ENCODE assay signal across 23 cellular contexts in the genomic region with DNA sequence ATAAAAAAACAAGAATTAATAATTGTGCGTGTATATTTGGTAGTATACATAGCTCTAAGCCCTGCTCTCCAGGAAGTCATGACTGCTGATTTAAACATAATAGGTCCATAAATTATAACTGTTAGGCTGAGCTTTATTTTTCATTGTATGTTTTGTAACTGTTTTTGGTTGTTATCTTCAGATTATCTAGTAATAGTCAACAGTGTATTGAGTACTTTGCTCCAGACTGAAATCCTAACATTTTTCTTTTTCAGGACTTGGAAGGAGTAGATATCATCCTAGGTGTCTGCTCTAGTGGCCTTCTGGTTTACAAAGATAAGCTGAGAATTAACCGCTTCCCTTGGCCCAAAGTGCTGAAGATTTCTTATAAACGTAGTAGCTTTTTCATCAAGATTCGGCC.
"Had no signal": no experiment of that assay in that cellular context is flagged by ENCODE, and none has a peak within 500 bp of the region (broad histone marks: within the 10 kb centered on the region; RNA-seq: fewer than 3 reads in every experiment).

No MANE protein-coding gene starts in this region.

- ATAC-seq: activated T-helper 17 cell treated with anti-CD3 and anti-CD28 coated beads, Interleukin-2, amount 50 U/mL, for 72 hours; effector memory CD8-positive, alpha-beta T cell; gastroesophageal sphincter; left cardiac atrium had no signal

- H3K4me3 Mint-ChIP-seq: activated T-helper 17 cell treated with anti-CD3 and anti-CD28 coated beads, Interleukin-2, amount 50 U/mL, for 72 hours; effector memory CD8-positive, alpha-beta T cell; nephron progenitor cell; T-cell; T-helper 2 cell treated with Interferon-gamma antibody and Interleukin-4, amounts not matched to agents 5 μg/mL and 100 μg/mL, for 36 hours had no signal

- H3K4me3 ChIP-seq: colonic mucosa, dorsolateral prefrontal cortex, gastroesophageal sphincter, pancreas, psoas muscle, right atrium auricular region, spleen, thoracic aorta, upper lobe of left lung had no signal

- H3K36me3 ChIP-seq: colonic mucosa, pancreas had no signal

- DNase-seq: activated CD4-positive, alpha-beta T cell treated with anti-CD3 and anti-CD28 coated beads for 4 hours; activated CD4-positive, alpha-beta T cell treated with anti-CD3 and anti-CD28 coated beads, Interleukin-2, amount 50 U/mL, for 48 hours; activated CD4-positive, CD25-positive, alpha-beta regulatory T cell; amygdala; colonic mucosa; dorsolateral prefrontal cortex; effector memory CD8-positive, alpha-beta T cell; head of caudate nucleus; islet precursor cell; left cardiac atrium; nephron progenitor cell; pancreas; psoas muscle; spleen; stimulated activated CD4-positive, alpha-beta T cell treated with anti-CD3 and anti-CD28 coated beads, Interleukin-4, amount 100 ng/mL, for 24 hours; stimulated activated naive CD4-positive, alpha-beta T cell treated with Interleukin-2 at 50 U/mL for 16 hours; T-cell; upper lobe of left lung had no signal

- H3K4me1 Mint-ChIP-seq: activated T-helper 17 cell treated with anti-CD3 and anti-CD28 coated beads, Interleukin-2, amount 50 U/mL, for 72 hours; nephron progenitor cell had no signal

- H3K27me3 Mint-ChIP-seq: activated T-helper 17 cell treated with anti-CD3 and anti-CD28 coated beads, Interleukin-2, amount 50 U/mL, for 72 hours; effector memory CD8-positive, alpha-beta T cell; T-cell had no signal

- H3K9me3 Mint-ChIP-seq: activated T-helper 17 cell treated with anti-CD3 and anti-CD28 coated beads, Interleukin-2, amount 50 U/mL, for 72 hours; effector memory CD8-positive, alpha-beta T cell; nephron progenitor cell; T-cell; T-helper 2 cell treated with Interferon-gamma antibody and Interleukin-4, amounts not matched to agents 5 μg/mL and 100 μg/mL, for 36 hours had no signal

- H3K9me3 ChIP-seq: colonic mucosa, gastroesophageal sphincter, pancreas, psoas muscle, right atrium auricular region, spleen, thoracic aorta, upper lobe of left lung had no signal

- H3K27ac ChIP-seq: colonic mucosa, dorsolateral prefrontal cortex, gastroesophageal sphincter, pancreas, psoas muscle, right atrium auricular region, spleen, thoracic aorta, upper lobe of left lung had no signal

- H3K27me3 ChIP-seq: colonic mucosa, dorsolateral prefrontal cortex, gastroesophageal sphincter, pancreas, right atrium auricular region, spleen, upper lobe of left lung had no signal

- H3K27ac Mint-ChIP-seq: activated T-helper 17 cell treated with anti-CD3 and anti-CD28 coated beads, Interleukin-2, amount 50 U/mL, for 72 hours; nephron progenitor cell; T-cell; T-helper 2 cell treated with Interferon-gamma antibody and Interleukin-4, amounts not matched to agents 5 μg/mL and 100 μg/mL, for 36 hours had no signal
